Comparison of ENCODE assay signal across 8 cellular contexts in the genomic region with DNA sequence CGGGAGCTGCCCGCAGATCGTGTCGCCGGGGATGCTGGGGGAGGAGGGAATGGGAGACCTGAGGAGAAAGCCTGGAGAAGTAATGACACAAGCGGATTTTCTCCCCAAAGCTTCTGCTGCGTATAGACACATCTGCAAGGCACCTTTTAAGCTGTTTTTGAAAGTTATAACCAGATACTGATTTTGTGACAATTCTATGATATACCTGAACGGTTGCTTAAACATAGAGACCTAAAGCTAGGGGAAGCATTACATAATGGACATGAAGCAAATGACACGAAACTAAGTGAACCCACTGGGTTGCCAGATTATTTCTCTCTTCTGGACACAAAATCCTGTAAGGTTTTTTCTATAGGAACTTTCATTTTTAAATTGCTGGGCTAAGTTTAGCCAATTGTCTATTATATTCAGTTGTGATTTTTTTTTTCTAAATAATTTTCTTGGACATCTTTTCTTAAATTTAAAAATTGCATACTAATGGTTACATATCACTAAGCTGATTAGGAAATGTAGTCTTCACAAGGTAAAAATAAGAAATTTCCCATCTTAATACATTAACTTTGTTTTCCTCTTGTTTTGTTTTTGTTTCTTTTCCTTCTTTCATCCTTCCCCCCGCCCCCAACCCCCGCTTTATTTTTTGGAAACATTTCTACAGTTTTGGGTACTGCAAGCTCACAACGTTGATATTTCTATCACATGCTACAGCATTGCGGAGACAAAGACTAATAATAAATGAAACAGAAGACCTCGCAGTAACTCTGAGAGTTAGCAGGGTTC. TPM values are rescaled to one million over a fixed set of nuclear protein-coding genes. Genes with fewer than 3 reads are reported as not detected.
DNase-seq lines count a peak whose midpoint lies in the region; ATAC-seq and TF ChIP-seq lines count a peak whose summit lies in the region.

No MANE protein-coding gene starts in this region.

- no peak for ATAC-seq in activated naive CD4-positive, alpha-beta T cell treated with anti-CD3 and anti-CD28 coated beads, Interleukin-2, amount 50 U/mL, for 72 hours
- ATAC-seq in activated naive CD8-positive, alpha-beta T cell treated with anti-CD3 and anti-CD28 coated beads, Interleukin-2, amount 50 U/mL, for 24 hours = no peak
- ATAC-seq in left lung (no peak), GM21360 (IDR thresholded peaks at IDR 0.05; ENCODE audit: unreplicated experiment) (no peak), GM21528 (IDR thresholded peaks at IDR 0.05; ENCODE audit: low FRiP score, unreplicated experiment) (no peak)

- peak overlapping the region; percentile 76 to 82 for H3K4me3 ChIP-seq in left lung

- intact Hi-C loops in left lung (cut with DNase I) = no loop called here

- peaks cover 9% of the 10 kb centered on the region for H3K4me1 Mint-ChIP-seq in activated naive CD4-positive, alpha-beta T cell treated with anti-CD3 and anti-CD28 coated beads, Interleukin-2, amount 10 ng/mL, durations not matched to agents 7 days and 5 days
- peaks cover 4% of the 10 kb centered on the region for H3K4me1 Mint-ChIP-seq in activated naive CD8-positive, alpha-beta T cell treated with anti-CD3 and anti-CD28 coated beads, Interleukin-2, amount 50 U/mL, for 24 hours
- H3K4me1 Mint-ChIP-seq in type B pancreatic cell (ENCODE audit: unreplicated experiment) = peaks cover 3% of the 10 kb centered on the region

- peak overlapping the region in 1 of 2 donors; percentile 81 for H3K27ac ChIP-seq in left lung

- H3K9me3 ChIP-seq in left lung = no peaks in the 10 kb centered on the region

- H3K27ac Mint-ChIP-seq in activated naive CD4-positive, alpha-beta T cell treated with anti-CD3 and anti-CD28 coated beads, Interleukin-2, amount 10 ng/mL, durations not matched to agents 7 days and 5 days = no peak overlapping the region
- H3K27ac Mint-ChIP-seq in activated naive CD4-positive, alpha-beta T cell treated with anti-CD3 and anti-CD28 coated beads, Interleukin-2, amount 50 U/mL, for 72 hours = no peak overlapping the region
- H3K27ac Mint-ChIP-seq in activated naive CD8-positive, alpha-beta T cell treated with anti-CD3 and anti-CD28 coated beads, Interleukin-2, amount 50 U/mL, for 24 hours = no peak overlapping the region
- H3K27ac Mint-ChIP-seq in type B pancreatic cell = peak overlapping the region; percentile 50

- H3K4me3 Mint-ChIP-seq in activated naive CD4-positive, alpha-beta T cell treated with anti-CD3 and anti-CD28 coated beads, Interleukin-2, amount 10 ng/mL, durations not matched to agents 7 days and 5 days = peak overlapping the region; percentile 66
- peak overlapping the region; percentile 67 for H3K4me3 Mint-ChIP-seq in activated naive CD8-positive, alpha-beta T cell treated with anti-CD3 and anti-CD28 coated beads, Interleukin-2, amount 50 U/mL, for 24 hours
- H3K4me3 Mint-ChIP-seq in type B pancreatic cell = peak overlapping the region; percentile 91

- TF ChIP-seq CTCF in left lung (IDR thresholded peaks at IDR 0.05) (no peak), type B pancreatic cell (conservative IDR thresholded peaks at IDR 0.05) (no peak)

- no peaks in the 10 kb centered on the region for H3K36me3 ChIP-seq in left lung

- peaks cover 73% of the 10 kb centered on the region for H3K27me3 Mint-ChIP-seq in activated naive CD4-positive, alpha-beta T cell treated with anti-CD3 and anti-CD28 coated beads, Interleukin-2, amount 10 ng/mL, durations not matched to agents 7 days and 5 days
- peaks cover 64% of the 10 kb centered on the region for H3K27me3 Mint-ChIP-seq in activated naive CD8-positive, alpha-beta T cell treated with anti-CD3 and anti-CD28 coated beads, Interleukin-2, amount 50 U/mL, for 24 hours
- peaks cover 54% of the 10 kb centered on the region for H3K27me3 Mint-ChIP-seq in type B pancreatic cell

- CTCF ChIA-PET in activated naive CD4-positive, alpha-beta T cell treated with anti-CD3 and anti-CD28 coated beads, Interleukin-2, amount 10 ng/mL, durations not matched to agents 7 days and 5 days (lab: Charles Lee) = no interaction called here

- no peak for DNase-seq in activated naive CD4-positive, alpha-beta T cell treated with anti-CD3 and anti-CD28 coated beads, Interleukin-2, amount 10 ng/mL, durations not matched to agents 7 days and 5 days
- DNase-seq in activated naive CD4-positive, alpha-beta T cell treated with anti-CD3 and anti-CD28 coated beads, Interleukin-2, amount 50 U/mL, for 72 hours (ENCODE audit: low spot score in 2 of 2) = no peak
- no peak for DNase-seq in activated naive CD8-positive, alpha-beta T cell treated with anti-CD3 and anti-CD28 coated beads, Interleukin-2, amount 50 U/mL, for 24 hours
- DNase-seq in left lung (no peak), type B pancreatic cell (ENCODE audit: extremely low spot score, unreplicated experiment) (no peak), SW480 (ENCODE audit: low spot score) (no peak)

- peaks cover 0 to 19% of the 10 kb centered on the region in 2 donors for H3K4me1 ChIP-seq in left lung

- no peaks in the 10 kb centered on the region for H3K9me3 Mint-ChIP-seq in activated naive CD4-positive, alpha-beta T cell treated with anti-CD3 and anti-CD28 coated beads, Interleukin-2, amount 10 ng/mL, durations not matched to agents 7 days and 5 days
- no peaks in the 10 kb centered on the region for H3K9me3 Mint-ChIP-seq in activated naive CD4-positive, alpha-beta T cell treated with anti-CD3 and anti-CD28 coated beads, Interleukin-2, amount 50 U/mL, for 72 hours
- no peaks in the 10 kb centered on the region for H3K9me3 Mint-ChIP-seq in activated naive CD8-positive, alpha-beta T cell treated with anti-CD3 and anti-CD28 coated beads, Interleukin-2, amount 50 U/mL, for 24 hours
- no peaks in the 10 kb centered on the region for H3K9me3 Mint-ChIP-seq in type B pancreatic cell

- H3K27me3 ChIP-seq in left lung = peaks cover 0 to 71% of the 10 kb centered on the region in 2 donors

- H3K36me3 Mint-ChIP-seq in activated naive CD4-positive, alpha-beta T cell treated with anti-CD3 and anti-CD28 coated beads, Interleukin-2, amount 10 ng/mL, durations not matched to agents 7 days and 5 days = no peaks in the 10 kb centered on the region
- H3K36me3 Mint-ChIP-seq in activated naive CD4-positive, alpha-beta T cell treated with anti-CD3 and anti-CD28 coated beads, Interleukin-2, amount 50 U/mL, for 72 hours = peaks cover 0 to 4% of the 10 kb centered on the region in 2 donors
- no peaks in the 10 kb centered on the region for H3K36me3 Mint-ChIP-seq in activated naive CD8-positive, alpha-beta T cell treated with anti-CD3 and anti-CD28 coated beads, Interleukin-2, amount 50 U/mL, for 24 hours (ENCODE audit: low read depth)
- H3K36me3 Mint-ChIP-seq in type B pancreatic cell = no peaks in the 10 kb centered on the region

RNA-seq across cellular contexts. Expression of a gene that starts 1.3 kb away (rescaled TPM):
- 1 to 10 TPM in 1 of 2 donors, under 1 TPM in 1; 0.52 to 2.0 TPM for total RNA-seq in activated naive CD4-positive, alpha-beta T cell treated with anti-CD3 and anti-CD28 coated beads, Interleukin-2, amount 50 U/mL, for 72 hours
- total RNA-seq in left lung (1 to 10 TPM; 4.0 to 5.9 TPM), type B pancreatic cell (ENCODE audit: low replicate concordance) (2.9 and 6.9 TPM in 2 replicates)
